In the genomic region with DNA sequence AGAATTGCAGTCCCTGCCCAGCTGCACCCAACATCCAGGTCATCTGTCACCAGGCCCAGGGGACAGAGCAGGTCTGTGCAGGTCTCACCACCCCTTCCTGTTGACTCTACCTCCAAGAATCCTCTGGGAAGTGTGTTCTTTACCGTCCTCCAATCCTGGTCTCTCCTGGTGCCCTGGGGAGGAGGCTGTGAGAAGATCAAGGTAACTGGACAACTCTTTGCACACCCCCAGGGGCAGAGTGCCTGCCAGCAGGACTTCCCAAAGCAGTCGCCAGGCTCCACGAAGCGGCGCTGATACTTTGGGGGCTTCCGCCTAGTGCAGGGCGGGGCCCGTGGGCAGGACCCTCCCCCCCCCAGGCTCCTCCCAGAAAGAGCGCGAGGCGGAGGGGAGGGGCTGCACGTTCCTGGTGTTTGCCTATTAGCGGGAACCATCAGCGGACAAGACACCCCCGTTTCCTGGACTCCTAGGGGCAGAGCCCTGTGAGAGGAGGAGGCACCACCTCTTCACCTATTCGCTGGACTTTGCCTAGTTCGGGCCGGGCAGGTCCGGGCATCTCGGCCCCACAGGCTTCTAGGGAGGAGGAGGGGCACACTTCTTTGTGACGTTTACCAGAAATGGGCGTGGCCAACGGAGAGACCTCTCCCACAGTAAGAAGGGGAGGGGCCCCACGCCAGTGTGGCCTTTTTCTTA, we compare ENCODE assay signal across 8 cellular contexts.
DNase-seq lines count a peak whose midpoint lies in the region; ATAC-seq and TF ChIP-seq lines count a peak whose summit lies in the region.

No MANE protein-coding gene starts in this region.

- no peak overlapping the region for H2BK120ac ChIP-seq in H9 (ENCODE audit: low read depth, low read length, poor library complexity, severe bottlenecking)

- H3T11ph ChIP-seq in H9 (ENCODE audit: low read length) = no peak overlapping the region

- no peaks in the 10 kb centered on the region for H3K27me3 ChIP-seq in H9 (ENCODE audit: insufficient read depth, low read length)

- no peak overlapping the region for H4K91ac ChIP-seq in H9 (ENCODE audit: insufficient read length, low read depth, low read length)

- peaks cover 18 to 19% of the 10 kb centered on the region in 2 experiments for H3K4me1 Mint-ChIP-seq in H9

- intact Hi-C loops in left ventricle myocardium superior (cut with micrococcal nuclease) (no loop called here), posterior cingulate gyrus (cut with DNase I) (no loop called here)

- no peaks in the 10 kb centered on the region for H3K9me3 ChIP-seq in H9 (ENCODE audit: control insufficient read depth, low read depth, low read length)

- no peak overlapping the region for H2BK5ac ChIP-seq in H9 (ENCODE audit: insufficient read length, low read length)

- no peak overlapping the region for H3K23ac ChIP-seq in H9 (ENCODE audit: insufficient read length, low read depth, low read length)

- no peak overlapping the region for H3K14ac ChIP-seq in H9 (ENCODE audit: insufficient read depth, low read length)

- peak overlapping the region; percentile 78 for H3K4me2 ChIP-seq in H9 (ENCODE audit: insufficient read depth, insufficient read length, low read length)

- H4K20me1 ChIP-seq in H9 (ENCODE audit: control insufficient read depth, insufficient read depth, insufficient read length) = no peaks in the 10 kb centered on the region

- H4K5ac ChIP-seq in H9 (ENCODE audit: insufficient read length, low read depth, low read length) = no peak overlapping the region

- H3K23me2 ChIP-seq in H9 (ENCODE audit: insufficient read length, low read depth, low read length, poor library complexity, severe bottlenecking) = no peaks in the 10 kb centered on the region

- H3K79me1 ChIP-seq in H9 (ENCODE audit: insufficient read depth, low read depth, low read length, poor library complexity, severe bottlenecking) = no peaks in the 10 kb centered on the region

- no peak overlapping the region for H3K27ac ChIP-seq in H9 (ENCODE audit: insufficient read length, low read depth, low read length)

- no peak overlapping the region for H2BK12ac ChIP-seq in H9 (ENCODE audit: insufficient read length, low read depth, low read length)

- H3K27ac Mint-ChIP-seq in H9 = peak overlapping the region; percentile 73 to 95 (median 94); a peak in 6 of 7 replicates

- WGBS in H9 (ENCODE audit: extremely low coverage, insufficient read length, low lambda C conversion rate) = no CpG with 5 or more reads among the region's 24 CpGs

- H3K79me2 ChIP-seq in H9 (ENCODE audit: insufficient read depth, low read length) = no peaks in the 10 kb centered on the region

- H3K27me3 Mint-ChIP-seq in H9 (ENCODE audit: low read depth) = peaks cover 12% of the 10 kb centered on the region

- H3K9ac ChIP-seq in H9 (ENCODE audit: extremely low read depth, insufficient read length, low read length) = peak overlapping the region; percentile 5

- H3K18ac ChIP-seq in H9 (ENCODE audit: insufficient read length, low read depth, low read length) = no peak overlapping the region

- H3K4me1 ChIP-seq in H9 (ENCODE audit: insufficient read depth, low read length) = no peaks in the 10 kb centered on the region

- H3K36me3 Mint-ChIP-seq in H9 (ENCODE audit: insufficient read depth in 1 of 3, low read depth in 3 of 3) = peaks cover 5 to 8% (median 5%) of the 10 kb centered on the region in 3 experiments; a peak in 2 of 7 replicates

- H3K56ac ChIP-seq in H9 (ENCODE audit: insufficient read length, low read depth, low read length) = no peak overlapping the region

- no peak overlapping the region for H2BK20ac ChIP-seq in H9 (ENCODE audit: low read depth, low read length, poor library complexity, severe bottlenecking)

- H2BK15ac ChIP-seq in H9 (ENCODE audit: low read depth, low read length) = no peak overlapping the region

- H2AK5ac ChIP-seq in H9 (ENCODE audit: insufficient read length, low read length) = no peak overlapping the region

- no peak overlapping the region for H2AFZ ChIP-seq in H9 (ENCODE audit: low read length)

- peaks cover 6 to 7% of the 10 kb centered on the region in 2 experiments; a peak in 3 of 5 replicates for H3K9me3 Mint-ChIP-seq in H9

- in situ Hi-C loops in SK-MEL-5 (cut with HindIII; ENCODE audit: low pct_unique_long_range_greater_than_20kb, low sequenced_read_pairs) = no loop called here

- H4K8ac ChIP-seq in H9 (replicated peaks; ENCODE audit: insufficient read length, low read depth, low read length) = no peak overlapping the region

- no peak for TF ChIP-seq CTCF in H9 (conservative IDR thresholded peaks at IDR 0.05)

- H3K4ac ChIP-seq in H9 (ENCODE audit: low read depth, low read length) = no peak overlapping the region

- peak; percentile 71 for ATAC-seq in left ventricle myocardium superior
- ATAC-seq in GM21360 (IDR thresholded peaks at IDR 0.05; ENCODE audit: unreplicated experiment) = no peak
- no peak for ATAC-seq in HG03097 (IDR thresholded peaks at IDR 0.05; ENCODE audit: low FRiP score, unreplicated experiment)
- no peak for ATAC-seq in HG02588 (IDR thresholded peaks at IDR 0.05; ENCODE audit: unreplicated experiment)

- DNase-seq in H9 = peak; percentile 98
- peak; percentile 60 for DNase-seq in SK-MEL-5 (ENCODE audit: low read depth, low spot score)
- peak; percentile 26 for DNase-seq in left ventricle myocardium superior
- peak in 6 of 10 donors; percentile 23 to 87 (median 40) for DNase-seq in posterior cingulate gyrus
- no peak for DNase-seq in COLO829 (ENCODE audit: low spot score)

- H3K4me3 Mint-ChIP-seq in H9 = peak overlapping the region; percentile 81 to 89
